ENCODE assay signal across 18 cellular contexts in the genomic region with DNA sequence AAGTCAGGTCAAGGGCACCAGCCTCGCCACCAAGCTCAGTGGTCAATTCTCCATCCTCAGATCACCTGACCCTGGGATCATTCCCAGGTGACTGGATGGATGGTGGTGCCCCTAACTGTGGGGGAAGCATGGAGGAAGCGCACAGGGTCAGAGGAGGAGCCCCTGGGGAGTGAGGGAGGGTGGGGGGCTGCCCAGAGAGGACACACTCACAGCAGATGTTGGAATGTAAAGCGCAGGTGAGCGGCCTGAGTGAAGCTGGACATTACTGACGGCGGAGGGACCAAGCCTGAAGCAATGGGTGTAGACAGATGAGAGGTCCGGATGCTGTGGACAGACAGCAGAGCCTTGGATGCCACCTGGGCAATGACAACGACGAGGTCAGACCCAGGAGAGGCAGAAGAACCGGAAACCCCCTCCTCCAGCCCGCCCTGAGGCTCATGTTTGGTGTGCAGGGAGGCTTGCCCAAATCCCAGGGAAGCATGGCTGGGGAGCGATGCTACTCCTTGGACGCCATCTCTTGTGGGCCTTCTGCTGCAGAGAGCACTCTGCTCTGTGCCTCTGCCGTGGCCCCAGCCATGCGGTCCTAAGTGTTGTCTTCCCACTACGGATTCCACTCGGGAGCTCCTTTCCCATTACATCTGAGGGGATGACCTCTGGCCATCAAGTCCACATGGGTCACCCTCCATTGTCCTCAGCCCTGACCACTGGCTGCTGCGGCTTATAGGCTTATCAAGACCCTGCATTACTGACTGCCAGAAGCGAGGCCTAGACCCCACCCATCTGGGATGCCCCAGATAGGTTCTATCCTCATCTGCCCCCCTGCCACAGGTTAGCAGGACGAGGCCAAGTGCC.
"Had no signal": no experiment of that assay in that cellular context is flagged by ENCODE, and none has a peak within 500 bp of the region (broad histone marks: within the 10 kb centered on the region; RNA-seq: fewer than 3 reads in every experiment).

No MANE protein-coding gene starts in this region.

- ATAC-seq: activated CD8-positive, alpha-beta T cell treated with anti-CD3 and anti-CD28 coated beads, Interleukin-2, amount 10 ng/mL, durations not matched to agents 7 days and 5 days; activated naive CD4-positive, alpha-beta T cell treated with anti-CD3 and anti-CD28 coated beads, Interleukin-2, amount 50 U/mL, for 72 hours; activated T-cell treated with anti-CD3 and anti-CD28 coated beads, Interleukin-2, amount 50 U/mL, for 72 hours; foreskin keratinocyte; left lung; psoas muscle; stimulated activated effector memory CD8-positive, alpha-beta T cell treated with anti-CD3 and anti-CD28 coated beads, Interleukin-12 subunit alpha, Interleukin-12 subunit beta, amount 100 ng/mL, for 72 hours; upper lobe of right lung had no signal

- H3K36me3 ChIP-seq: thoracic aorta had no signal

- H3K27ac ChIP-seq: adrenal gland, foreskin keratinocyte, left lung, psoas muscle, upper lobe of right lung had no signal

- H3K27me3 ChIP-seq: adrenal gland, dorsolateral prefrontal cortex, foreskin keratinocyte, left lung, upper lobe of right lung had no signal

- DNase-seq: activated CD4-positive, alpha-beta T cell treated with anti-CD3 and anti-CD28 coated beads, Interleukin-2, amount 10 ng/mL, durations not matched to agents 24 days and 14 days; activated CD4-positive, CD25-positive, alpha-beta regulatory T cell; activated CD8-positive, alpha-beta memory T cell treated with anti-CD3 and anti-CD28 coated beads, Interleukin-2, amount 50 U/mL, for 4 hours; activated CD8-positive, alpha-beta T cell treated with anti-CD3 and anti-CD28 coated beads, Interleukin-2, amount 10 ng/mL, durations not matched to agents 7 days and 5 days; activated gamma-delta T cell treated with Interleukin-2 at 50 U/mL for 16 hours; activated T-cell treated with anti-CD3 and anti-CD28 coated beads, Interleukin-2, amount 50 U/mL, for 72 hours; foreskin keratinocyte; kidney; left lung; psoas muscle; stimulated activated CD4-positive, alpha-beta T cell treated with anti-CD3 and anti-CD28 coated beads, Interleukin-4, amount 100 ng/mL, for 1 hour; upper lobe of right lung had no signal

- FAIRE-seq: kidney had no signal

- H3K4me3 ChIP-seq: adrenal gland, dorsolateral prefrontal cortex, left lung, psoas muscle, smooth muscle cell, thoracic aorta, upper lobe of right lung had no signal

- H3K4me2 ChIP-seq: smooth muscle cell had no signal

- H3K9me3 ChIP-seq: adrenal gland, left lung, psoas muscle, thoracic aorta, upper lobe of right lung had no signal
